ENCODE assay signal across 1 cellular context in the genomic region with DNA sequence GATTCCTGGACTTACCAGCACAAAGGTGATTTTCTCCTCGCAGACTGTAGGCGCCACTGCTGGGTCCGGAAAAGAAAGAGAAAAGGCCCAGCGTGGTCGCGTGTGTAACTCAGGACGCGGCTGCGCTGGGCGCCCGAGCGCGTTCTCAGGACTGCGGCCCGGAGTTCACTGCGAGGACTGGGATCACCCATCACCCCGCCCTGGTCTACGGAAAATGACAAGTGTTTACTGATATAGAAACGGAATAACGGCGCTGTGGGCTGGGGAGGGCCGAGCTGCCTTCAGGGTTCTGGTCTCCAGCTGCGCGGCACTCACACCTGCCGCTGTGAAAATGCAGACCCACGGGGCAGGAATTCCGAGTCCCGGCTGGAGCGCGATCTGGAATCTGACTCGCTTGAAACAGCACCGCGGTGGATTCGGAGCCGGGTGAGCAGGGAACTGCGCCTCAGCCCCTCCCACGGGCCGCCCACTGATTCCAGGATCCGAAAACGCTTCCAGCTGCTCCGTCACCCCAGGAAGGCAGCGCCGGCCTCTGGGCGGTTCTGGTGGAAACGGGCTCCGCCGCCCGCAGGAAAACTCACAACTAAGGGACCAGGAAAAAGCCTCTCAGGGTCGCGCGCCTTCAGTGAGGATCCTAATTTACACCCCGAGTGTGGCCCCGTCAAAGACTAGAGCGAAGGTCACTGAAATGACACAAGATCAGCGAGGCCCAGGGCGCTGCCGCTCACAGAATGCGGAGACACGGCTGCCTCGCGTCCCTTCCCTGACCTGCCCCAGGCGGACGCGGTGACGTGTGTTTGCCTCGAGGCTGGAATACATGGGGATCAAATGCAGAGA.
TF ChIP-seq lines count a peak whose summit lies in the region.

No MANE protein-coding gene starts in this region.

TF ChIP-seq in HepG2, 621 proteins besides CTCF, POLR2A, EP300 and RAD21 (continued from another document and continues in another):
- TF ChIP-seq ZNF318 (CRISPR knock-in tag; IDR thresholded peaks at IDR 0.05), result no peak
- peak; percentile 82 for TF ChIP-seq MAF1 (CRISPR knock-in tag; IDR thresholded peaks at IDR 0.05; ENCODE audit: borderline replicate concordance)
- peak; percentile 61 for TF ChIP-seq NFKB2 (CRISPR knock-in tag; IDR thresholded peaks at IDR 0.05; ENCODE audit: borderline replicate concordance)
- no peak; the same call in 1 of the 2 replicates for TF ChIP-seq HOMEZ (CRISPR knock-in tag; IDR thresholded peaks at IDR 0.05; ENCODE audit: low read depth)
- peak; percentile 73 for TF ChIP-seq TGIF2 (CRISPR knock-in tag; IDR thresholded peaks at IDR 0.05)
- peak; percentile 74; the same call in 1 of the 2 replicates for TF ChIP-seq FLYWCH1 (CRISPR knock-in tag; IDR thresholded peaks at IDR 0.05)
- no peak for TF ChIP-seq ZNF3 (CRISPR knock-in tag; IDR thresholded peaks at IDR 0.05)
- TF ChIP-seq NFKBIZ (CRISPR knock-in tag; IDR thresholded peaks at IDR 0.05), result peak; percentile 72
- TF ChIP-seq E2F5 (CRISPR knock-in tag; conservative IDR thresholded peaks at IDR 0.05), result peak; percentile 63; the same call in 1 of the 2 replicates
- TF ChIP-seq NFATC3 (CRISPR knock-in tag; IDR thresholded peaks at IDR 0.05), result 0 out of 2 replicates have a peak, but pooled peaks have one; percentile 43
- TF ChIP-seq MEIS2 (CRISPR knock-in tag; IDR thresholded peaks at IDR 0.05), result peak; percentile 34; the same call in 1 of the 2 replicates
- TF ChIP-seq NFE2L2 (IDR thresholded peaks at IDR 0.05; ENCODE audit: low read length), result no peak
- TF ChIP-seq, protein P1, sequence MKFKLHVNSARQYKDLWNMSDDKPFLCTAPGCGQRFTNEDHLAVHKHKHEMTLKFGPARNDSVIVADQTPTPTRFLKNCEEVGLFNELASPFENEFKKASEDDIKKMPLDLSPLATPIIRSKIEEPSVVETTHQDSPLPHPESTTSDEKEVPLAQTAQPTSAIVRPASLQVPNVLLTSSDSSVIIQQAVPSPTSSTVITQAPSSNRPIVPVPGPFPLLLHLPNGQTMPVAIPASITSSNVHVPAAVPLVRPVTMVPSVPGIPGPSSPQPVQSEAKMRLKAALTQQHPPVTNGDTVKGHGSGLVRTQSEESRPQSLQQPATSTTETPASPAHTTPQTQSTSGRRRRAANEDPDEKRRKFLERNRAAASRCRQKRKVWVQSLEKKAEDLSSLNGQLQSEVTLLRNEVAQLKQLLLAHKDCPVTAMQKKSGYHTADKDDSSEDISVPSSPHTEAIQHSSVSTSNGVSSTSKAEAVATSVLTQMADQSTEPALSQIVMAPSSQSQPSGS (CRISPR knock-in tag; IDR thresholded peaks at IDR 0.05), result 0 out of 2 replicates have a peak, but pooled peaks have one; percentile 50
- no peak for TF ChIP-seq DMTF1 (CRISPR knock-in tag; IDR thresholded peaks at IDR 0.05)
- no peak for TF ChIP-seq ZNF296 (CRISPR knock-in tag; conservative IDR thresholded peaks at IDR 0.05)
- TF ChIP-seq, protein P2, sequence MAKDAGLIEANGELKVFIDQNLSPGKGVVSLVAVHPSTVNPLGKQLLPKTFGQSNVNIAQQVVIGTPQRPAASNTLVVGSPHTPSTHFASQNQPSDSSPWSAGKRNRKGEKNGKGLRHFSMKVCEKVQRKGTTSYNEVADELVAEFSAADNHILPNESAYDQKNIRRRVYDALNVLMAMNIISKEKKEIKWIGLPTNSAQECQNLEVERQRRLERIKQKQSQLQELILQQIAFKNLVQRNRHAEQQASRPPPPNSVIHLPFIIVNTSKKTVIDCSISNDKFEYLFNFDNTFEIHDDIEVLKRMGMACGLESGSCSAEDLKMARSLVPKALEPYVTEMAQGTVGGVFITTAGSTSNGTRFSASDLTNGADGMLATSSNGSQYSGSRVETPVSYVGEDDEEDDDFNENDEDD (CRISPR knock-in tag; IDR thresholded peaks at IDR 0.05; ENCODE audit: borderline replicate concordance), result peak; percentile 77
- TF ChIP-seq, protein P3, sequence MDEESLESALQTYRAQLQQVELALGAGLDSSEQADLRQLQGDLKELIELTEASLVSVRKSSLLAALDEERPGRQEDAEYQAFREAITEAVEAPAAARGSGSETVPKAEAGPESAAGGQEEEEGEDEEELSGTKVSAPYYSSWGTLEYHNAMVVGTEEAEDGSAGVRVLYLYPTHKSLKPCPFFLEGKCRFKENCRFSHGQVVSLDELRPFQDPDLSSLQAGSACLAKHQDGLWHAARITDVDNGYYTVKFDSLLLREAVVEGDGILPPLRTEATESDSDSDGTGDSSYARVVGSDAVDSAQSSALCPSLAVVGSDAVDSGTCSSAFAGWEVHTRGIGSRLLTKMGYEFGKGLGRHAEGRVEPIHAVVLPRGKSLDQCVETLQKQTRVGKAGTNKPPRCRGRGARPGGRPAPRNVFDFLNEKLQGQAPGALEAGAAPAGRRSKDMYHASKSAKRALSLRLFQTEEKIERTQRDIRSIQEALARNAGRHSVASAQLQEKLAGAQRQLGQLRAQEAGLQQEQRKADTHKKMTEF (CRISPR knock-in tag; IDR thresholded peaks at IDR 0.05), result peak; percentile 84
- TF ChIP-seq BRD4 (CRISPR knock-in tag; IDR thresholded peaks at IDR 0.05), result 0 out of 2 replicates have a peak, but pooled peaks have one; percentile 15
- TF ChIP-seq, protein P4, sequence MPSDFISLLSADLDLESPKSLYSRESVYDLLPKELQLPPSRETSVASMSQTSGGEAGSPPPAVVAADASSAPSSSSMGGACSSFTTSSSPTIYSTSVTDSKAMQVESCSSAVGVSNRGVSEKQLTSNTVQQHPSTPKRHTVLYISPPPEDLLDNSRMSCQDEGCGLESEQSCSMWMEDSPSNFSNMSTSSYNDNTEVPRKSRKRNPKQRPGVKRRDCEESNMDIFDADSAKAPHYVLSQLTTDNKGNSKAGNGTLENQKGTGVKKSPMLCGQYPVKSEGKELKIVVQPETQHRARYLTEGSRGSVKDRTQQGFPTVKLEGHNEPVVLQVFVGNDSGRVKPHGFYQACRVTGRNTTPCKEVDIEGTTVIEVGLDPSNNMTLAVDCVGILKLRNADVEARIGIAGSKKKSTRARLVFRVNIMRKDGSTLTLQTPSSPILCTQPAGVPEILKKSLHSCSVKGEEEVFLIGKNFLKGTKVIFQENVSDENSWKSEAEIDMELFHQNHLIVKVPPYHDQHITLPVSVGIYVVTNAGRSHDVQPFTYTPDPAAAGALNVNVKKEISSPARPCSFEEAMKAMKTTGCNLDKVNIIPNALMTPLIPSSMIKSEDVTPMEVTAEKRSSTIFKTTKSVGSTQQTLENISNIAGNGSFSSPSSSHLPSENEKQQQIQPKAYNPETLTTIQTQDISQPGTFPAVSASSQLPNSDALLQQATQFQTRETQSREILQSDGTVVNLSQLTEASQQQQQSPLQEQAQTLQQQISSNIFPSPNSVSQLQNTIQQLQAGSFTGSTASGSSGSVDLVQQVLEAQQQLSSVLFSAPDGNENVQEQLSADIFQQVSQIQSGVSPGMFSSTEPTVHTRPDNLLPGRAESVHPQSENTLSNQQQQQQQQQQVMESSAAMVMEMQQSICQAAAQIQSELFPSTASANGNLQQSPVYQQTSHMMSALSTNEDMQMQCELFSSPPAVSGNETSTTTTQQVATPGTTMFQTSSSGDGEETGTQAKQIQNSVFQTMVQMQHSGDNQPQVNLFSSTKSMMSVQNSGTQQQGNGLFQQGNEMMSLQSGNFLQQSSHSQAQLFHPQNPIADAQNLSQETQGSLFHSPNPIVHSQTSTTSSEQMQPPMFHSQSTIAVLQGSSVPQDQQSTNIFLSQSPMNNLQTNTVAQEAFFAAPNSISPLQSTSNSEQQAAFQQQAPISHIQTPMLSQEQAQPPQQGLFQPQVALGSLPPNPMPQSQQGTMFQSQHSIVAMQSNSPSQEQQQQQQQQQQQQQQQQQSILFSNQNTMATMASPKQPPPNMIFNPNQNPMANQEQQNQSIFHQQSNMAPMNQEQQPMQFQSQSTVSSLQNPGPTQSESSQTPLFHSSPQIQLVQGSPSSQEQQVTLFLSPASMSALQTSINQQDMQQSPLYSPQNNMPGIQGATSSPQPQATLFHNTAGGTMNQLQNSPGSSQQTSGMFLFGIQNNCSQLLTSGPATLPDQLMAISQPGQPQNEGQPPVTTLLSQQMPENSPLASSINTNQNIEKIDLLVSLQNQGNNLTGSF (CRISPR knock-in tag; IDR thresholded peaks at IDR 0.05), result peak; percentile 49
